ENCODE assay signal across 20 cellular contexts in genomic region chr9:98571643-98572042, GRCh38.
"Had no signal": no experiment of that assay in that cellular context is flagged by ENCODE, and none has a peak within 500 bp of the region (broad histone marks: within the 10 kb centered on the region; RNA-seq: fewer than 3 reads in every experiment).

No MANE protein-coding gene starts in this region.

- H3K9ac ChIP-seq: parathyroid adenoma had no signal

- H3K36me3 Mint-ChIP-seq: immature natural killer cell; memory B cell; natural killer cell; stimulated activated naive B cell treated with anti-CD40 and anti-IgM and Interleukin-4, amounts not matched to agents 10 μg/mL and 1 μg/mL and 100 μg/mL, for 72 hours had no signal

- H3K4me1 ChIP-seq: parathyroid adenoma, suprapubic skin, vagina had no signal

- H2AFZ ChIP-seq: parathyroid adenoma had no signal

- H3K4me3 Mint-ChIP-seq: immature natural killer cell; memory B cell; natural killer cell; stimulated activated naive B cell treated with anti-CD40 and anti-IgM and Interleukin-4, amounts not matched to agents 10 μg/mL and 1 μg/mL and 100 μg/mL, for 72 hours; stimulated activated naive CD8-positive, alpha-beta T cell treated with anti-CD3 and anti-CD28 coated beads, Interleukin-15, amount 100 ng/mL, for 72 hours had no signal

- H3K9me3 ChIP-seq: suprapubic skin, thyroid gland, vagina had no signal

- H3K27ac Mint-ChIP-seq: immature natural killer cell; memory B cell; natural killer cell; progenitor cell of endocrine pancreas; stimulated activated naive B cell treated with anti-CD40 and anti-IgM and Interleukin-4, amounts not matched to agents 10 μg/mL and 1 μg/mL and 100 μg/mL, for 72 hours had no signal

- H3K27ac ChIP-seq: parathyroid adenoma, skin epidermis, suprapubic skin, thyroid gland, vagina had no signal

- DNase-seq: cortex of kidney; effector CD4-positive, alpha-beta T cell; hypothalamus; immature natural killer cell; natural killer cell; right cardiac atrium; stimulated activated CD4-positive, alpha-beta T cell treated with anti-CD3 and anti-CD28 coated beads, Interleukin-15, amount 100 ng/mL, for 24 hours; stimulated activated CD4-positive, alpha-beta T cell treated with anti-CD3 and anti-CD28 coated beads, Interleukin-2, amount 100 ng/mL, for 48 hours; stimulated activated naive B cell treated with anti-CD40 and anti-IgM and Interleukin-4, amounts not matched to agents 10 μg/mL and 1 μg/mL and 100 μg/mL, for 72 hours; stimulated activated naive CD8-positive, alpha-beta T cell treated with anti-CD3 and anti-CD28 coated beads, Interleukin-15, amount 100 ng/mL, for 72 hours; thyroid gland; trophoblast cell had no signal

- H3K9me3 Mint-ChIP-seq: immature natural killer cell; memory B cell; natural killer cell; stimulated activated naive B cell treated with anti-CD40 and anti-IgM and Interleukin-4, amounts not matched to agents 10 μg/mL and 1 μg/mL and 100 μg/mL, for 72 hours; stimulated activated naive CD8-positive, alpha-beta T cell treated with anti-CD3 and anti-CD28 coated beads, Interleukin-15, amount 100 ng/mL, for 72 hours had no signal

- H3K36me3 ChIP-seq: suprapubic skin, thyroid gland, vagina had no signal

- H3K27me3 ChIP-seq: thyroid gland, vagina had no signal

- ATAC-seq: left lobe of liver; natural killer cell; right cardiac atrium; stimulated activated naive B cell treated with anti-CD40 and anti-IgM and Interleukin-4, amounts not matched to agents 10 μg/mL and 1 μg/mL and 100 μg/mL, for 72 hours; stimulated activated naive CD8-positive, alpha-beta T cell treated with anti-CD3 and anti-CD28 coated beads, Interleukin-15, amount 100 ng/mL, for 72 hours had no signal

- H3K4me3 ChIP-seq: lung, skin epidermis, suprapubic skin, thyroid gland, vagina had no signal
